ENCODE assay signal across 1 cellular context in the genomic region with DNA sequence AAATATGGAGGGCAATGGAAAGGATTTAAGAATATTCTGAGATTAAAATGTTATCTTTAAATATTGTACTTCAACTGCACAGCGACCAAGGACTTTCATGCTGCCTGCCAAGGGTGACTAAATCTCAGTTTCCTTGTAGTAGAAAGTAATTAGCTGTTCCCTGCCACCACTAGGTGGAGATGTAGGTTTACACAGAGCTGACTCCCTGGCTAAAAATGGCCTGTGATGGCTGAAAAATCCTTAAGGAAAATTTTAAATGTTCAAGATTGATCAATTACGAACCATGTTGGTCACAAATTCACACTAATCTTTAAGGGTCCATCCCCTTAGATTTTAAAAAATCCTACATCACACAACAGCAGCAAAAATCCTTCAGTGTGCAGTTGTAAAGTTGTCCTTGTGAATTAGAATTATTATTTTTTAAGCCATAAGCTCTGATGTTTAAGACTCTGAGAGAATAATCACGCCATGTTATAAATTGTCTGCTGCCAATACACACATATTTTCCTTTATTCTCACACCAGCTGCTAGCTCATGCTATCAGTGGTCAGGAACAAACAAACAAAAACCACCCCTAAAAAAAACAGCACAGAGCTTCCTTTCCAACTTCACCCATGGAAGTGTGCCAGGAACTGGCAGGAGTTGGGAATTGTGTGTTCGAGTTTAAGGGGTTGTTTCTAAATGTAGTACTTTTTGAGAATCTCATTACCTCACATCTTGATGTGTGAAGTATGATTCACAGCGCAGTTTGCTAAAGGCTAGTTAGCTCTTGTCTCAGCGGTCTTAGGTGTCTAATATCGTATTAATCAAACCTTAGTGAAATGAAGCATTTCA.
TF ChIP-seq lines count a peak whose summit lies in the region.

No MANE protein-coding gene starts in this region.

TF ChIP-seq in HCT116, 20 proteins besides CTCF, POLR2A, EP300 and RAD21 (continued from another document):
- TF ChIP-seq, protein P1, sequence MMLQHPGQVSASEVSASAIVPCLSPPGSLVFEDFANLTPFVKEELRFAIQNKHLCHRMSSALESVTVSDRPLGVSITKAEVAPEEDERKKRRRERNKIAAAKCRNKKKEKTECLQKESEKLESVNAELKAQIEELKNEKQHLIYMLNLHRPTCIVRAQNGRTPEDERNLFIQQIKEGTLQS (IDR thresholded peaks at IDR 0.05): no peak
TF ChIP-seq in HCT116: peak in this region for 0.
